In the genomic region with DNA sequence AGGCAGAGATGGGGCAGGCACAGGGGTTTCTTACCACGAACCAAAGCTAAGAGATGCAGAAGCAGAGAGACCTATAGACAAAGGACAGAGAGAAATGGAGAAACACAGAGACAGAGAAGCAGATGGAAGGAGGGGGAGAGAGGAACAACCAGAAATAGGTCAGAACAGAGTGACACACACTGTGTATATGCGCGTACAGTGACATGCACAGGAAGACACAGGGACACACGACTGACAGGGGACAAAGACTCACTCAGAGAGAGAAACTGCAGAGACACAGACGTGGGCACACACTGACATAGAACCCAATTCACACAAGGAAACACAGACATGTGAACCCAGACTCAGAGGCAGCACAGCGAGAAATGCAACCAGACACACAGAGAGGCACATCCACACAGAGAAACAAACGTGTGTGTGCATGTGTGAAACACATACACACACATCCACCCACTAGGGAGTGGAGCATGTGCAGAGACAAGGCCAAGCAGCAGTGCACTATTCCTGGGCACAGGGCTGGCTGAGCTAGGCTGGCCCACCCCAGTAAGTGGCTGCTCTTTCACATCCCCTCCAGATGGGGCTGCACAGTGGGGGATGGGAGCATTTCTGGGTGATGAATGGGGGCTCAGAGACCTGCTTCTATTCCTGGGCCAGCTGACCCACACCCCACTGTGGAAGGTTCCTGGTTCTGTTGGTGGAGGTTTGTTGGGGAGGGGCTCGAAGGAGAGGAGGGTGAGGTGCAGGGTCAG, we compare ENCODE assay signal across 13 cellular contexts.
DNase-seq lines count a peak whose midpoint lies in the region; ATAC-seq and TF ChIP-seq lines count a peak whose summit lies in the region.
"Had no signal": no experiment of that assay in that cellular context is flagged by ENCODE, and none has a peak within 500 bp of the region (broad histone marks: within the 10 kb centered on the region; RNA-seq: fewer than 3 reads in every experiment).

No MANE protein-coding gene starts in this region.

- ATAC-seq in GM23338 (no peak), GM18505 (IDR thresholded peaks at IDR 0.05; ENCODE audit: unreplicated experiment) (no peak), Right ventricle myocardium inferior (no peak)
- peak; percentile 25 for ATAC-seq in central memory CD8-positive, alpha-beta T cell (replicated peaks; ENCODE audit: extremely low read depth, poor library complexity, severe bottlenecking)
- no peak for ATAC-seq in natural killer cell treated with Interleukin-12 subunit alpha and Interleukin-12 subunit beta and Interleukin-15 and Interleukin-18, amount 100 ng/mL, for 72 hours

- H3K36me3 Mint-ChIP-seq in GM23338 (ENCODE audit: low read depth), result no peaks in the 10 kb centered on the region
- peaks cover 2% of the 10 kb centered on the region for H3K36me3 Mint-ChIP-seq in central memory CD8-positive, alpha-beta T cell (ENCODE audit: insufficient read depth)
- H3K36me3 Mint-ChIP-seq in natural killer cell treated with Interleukin-12 subunit alpha and Interleukin-12 subunit beta and Interleukin-15 and Interleukin-18, amount 100 ng/mL, for 72 hours, result no peaks in the 10 kb centered on the region

- no peak for TF ChIP-seq POLR2A in GM18505 (IDR thresholded peaks at IDR 0.05; ENCODE audit: borderline replicate concordance, extremely low read depth, insufficient read depth, insufficient read length)

- H4K20me1 ChIP-seq in BLaER1 (no peaks in the 10 kb centered on the region), GM23338 (replicated peaks; ENCODE audit: insufficient read depth) (no peaks in the 10 kb centered on the region)

- H3K27me3 ChIP-seq in BLaER1 (no peaks in the 10 kb centered on the region), GM23338 (ENCODE audit: insufficient read depth) (no peaks in the 10 kb centered on the region), SJCRH30 (no peaks in the 10 kb centered on the region)

- no peak for DNase-seq in GM23338 (ENCODE audit: low spot score)
- no peak for DNase-seq in central memory CD8-positive, alpha-beta T cell (ENCODE audit: low spot score in 2 of 2)
- DNase-seq in natural killer cell treated with Interleukin-12 subunit alpha and Interleukin-12 subunit beta and Interleukin-15 and Interleukin-18, amount 100 ng/mL, for 72 hours (ENCODE audit: low spot score), result no peak
- no peak for DNase-seq in SJCRH30
- no peak for DNase-seq in Right ventricle myocardium inferior (ENCODE audit: missing footprints)
- DNase-seq: AML-193, DMS153, MM.1S, NCI-H1105, NCI-H187, Right ventricle myocardium superior had no signal

- H3K4me1 ChIP-seq in BLaER1 (peaks cover 33% of the 10 kb centered on the region), GM23338 (ENCODE audit: insufficient read depth) (no peaks in the 10 kb centered on the region), SJCRH30 (no peaks in the 10 kb centered on the region)

- H3K4me2 ChIP-seq in BLaER1, result peak overlapping the region; percentile 85
- no peak overlapping the region for H3K4me2 ChIP-seq in GM23338

- H3K9me3 Mint-ChIP-seq in GM23338, result no peaks in the 10 kb centered on the region
- no peaks in the 10 kb centered on the region for H3K9me3 Mint-ChIP-seq in central memory CD8-positive, alpha-beta T cell
- H3K9me3 Mint-ChIP-seq in natural killer cell treated with Interleukin-12 subunit alpha and Interleukin-12 subunit beta and Interleukin-15 and Interleukin-18, amount 100 ng/mL, for 72 hours, result no peaks in the 10 kb centered on the region

- H3K9me3 ChIP-seq in BLaER1 (no peaks in the 10 kb centered on the region), SJCRH30 (replicated peaks) (no peaks in the 10 kb centered on the region)

- no peaks in the 10 kb centered on the region for H3K9me2 ChIP-seq in GM23338 (ENCODE audit: insufficient read depth)

- peak overlapping the region; percentile 46; the same call in 1 of the 2 replicates for H3K9ac ChIP-seq in BLaER1

- H3K36me3 ChIP-seq in BLaER1 (no peaks in the 10 kb centered on the region), GM23338 (ENCODE audit: insufficient read depth) (no peaks in the 10 kb centered on the region), SJCRH30 (no peaks in the 10 kb centered on the region)

- H3F3A ChIP-seq in GM23338 (replicated peaks; ENCODE audit: low read depth), result no peaks in the 10 kb centered on the region

- 0 out of 3 replicates have a peak, but pooled peaks cover 3% of the 10 kb centered on the region for H3K4me1 Mint-ChIP-seq in GM23338
- H3K4me1 Mint-ChIP-seq in central memory CD8-positive, alpha-beta T cell, result peaks cover 32% of the 10 kb centered on the region
- peaks cover 24 to 25% of the 10 kb centered on the region in 2 donors for H3K4me1 Mint-ChIP-seq in natural killer cell treated with Interleukin-12 subunit alpha and Interleukin-12 subunit beta and Interleukin-15 and Interleukin-18, amount 100 ng/mL, for 72 hours (ENCODE audit: low read depth in 2 of 2)

- H3K4me3 Mint-ChIP-seq in GM23338, result no peak overlapping the region
- peak overlapping the region; percentile 43 for H3K4me3 Mint-ChIP-seq in central memory CD8-positive, alpha-beta T cell
- peak overlapping the region; percentile 5 for H3K4me3 Mint-ChIP-seq in natural killer cell treated with Interleukin-12 subunit alpha and Interleukin-12 subunit beta and Interleukin-15 and Interleukin-18, amount 100 ng/mL, for 72 hours

- H2AFZ ChIP-seq in GM23338, result no peak overlapping the region

- no peak for TF ChIP-seq CTCF in GM23338 (conservative IDR thresholded peaks at IDR 0.05; ENCODE audit: low read depth in 2 of 2)

- no peaks in the 10 kb centered on the region for H3K79me2 ChIP-seq in GM23338 (replicated peaks; ENCODE audit: insufficient read depth)

- peak overlapping the region; percentile 2; the same call in 1 of the 2 replicates for H3K27ac Mint-ChIP-seq in GM23338
- H3K27ac Mint-ChIP-seq in central memory CD8-positive, alpha-beta T cell (ENCODE audit: low read depth), result peak overlapping the region; percentile 44
- H3K27ac Mint-ChIP-seq in natural killer cell treated with Interleukin-12 subunit alpha and Interleukin-12 subunit beta and Interleukin-15 and Interleukin-18, amount 100 ng/mL, for 72 hours, result no peak overlapping the region

- no peak overlapping the region for H3K4me3 ChIP-seq in BLaER1
- H3K4me3 ChIP-seq in GM23338, result no peak overlapping the region
- no peak overlapping the region for H3K4me3 ChIP-seq in SJCRH30

- H3K27me3 Mint-ChIP-seq in GM23338 (ENCODE audit: insufficient read depth, low read depth, poor library complexity), result no peaks in the 10 kb centered on the region
- no peaks in the 10 kb centered on the region for H3K27me3 Mint-ChIP-seq in central memory CD8-positive, alpha-beta T cell
- H3K27me3 Mint-ChIP-seq in natural killer cell treated with Interleukin-12 subunit alpha and Interleukin-12 subunit beta and Interleukin-15 and Interleukin-18, amount 100 ng/mL, for 72 hours, result peaks cover 18% of the 10 kb centered on the region in 2 donors

- H3K27ac ChIP-seq in BLaER1, result peak overlapping the region; percentile 48; the same call in 1 of the 2 replicates
- H3K27ac ChIP-seq in GM23338 (ENCODE audit: low read depth), result no peak overlapping the region
- H3K27ac ChIP-seq in SJCRH30, result no peak overlapping the region

- intact Hi-C loops in Right ventricle myocardium inferior (cut with DNase I), result no loop called here

TF ChIP-seq in GM23338, 12 proteins besides CTCF, POLR2A, EP300 and RAD21 (continues in another document):
- TF ChIP-seq, protein P1, sequence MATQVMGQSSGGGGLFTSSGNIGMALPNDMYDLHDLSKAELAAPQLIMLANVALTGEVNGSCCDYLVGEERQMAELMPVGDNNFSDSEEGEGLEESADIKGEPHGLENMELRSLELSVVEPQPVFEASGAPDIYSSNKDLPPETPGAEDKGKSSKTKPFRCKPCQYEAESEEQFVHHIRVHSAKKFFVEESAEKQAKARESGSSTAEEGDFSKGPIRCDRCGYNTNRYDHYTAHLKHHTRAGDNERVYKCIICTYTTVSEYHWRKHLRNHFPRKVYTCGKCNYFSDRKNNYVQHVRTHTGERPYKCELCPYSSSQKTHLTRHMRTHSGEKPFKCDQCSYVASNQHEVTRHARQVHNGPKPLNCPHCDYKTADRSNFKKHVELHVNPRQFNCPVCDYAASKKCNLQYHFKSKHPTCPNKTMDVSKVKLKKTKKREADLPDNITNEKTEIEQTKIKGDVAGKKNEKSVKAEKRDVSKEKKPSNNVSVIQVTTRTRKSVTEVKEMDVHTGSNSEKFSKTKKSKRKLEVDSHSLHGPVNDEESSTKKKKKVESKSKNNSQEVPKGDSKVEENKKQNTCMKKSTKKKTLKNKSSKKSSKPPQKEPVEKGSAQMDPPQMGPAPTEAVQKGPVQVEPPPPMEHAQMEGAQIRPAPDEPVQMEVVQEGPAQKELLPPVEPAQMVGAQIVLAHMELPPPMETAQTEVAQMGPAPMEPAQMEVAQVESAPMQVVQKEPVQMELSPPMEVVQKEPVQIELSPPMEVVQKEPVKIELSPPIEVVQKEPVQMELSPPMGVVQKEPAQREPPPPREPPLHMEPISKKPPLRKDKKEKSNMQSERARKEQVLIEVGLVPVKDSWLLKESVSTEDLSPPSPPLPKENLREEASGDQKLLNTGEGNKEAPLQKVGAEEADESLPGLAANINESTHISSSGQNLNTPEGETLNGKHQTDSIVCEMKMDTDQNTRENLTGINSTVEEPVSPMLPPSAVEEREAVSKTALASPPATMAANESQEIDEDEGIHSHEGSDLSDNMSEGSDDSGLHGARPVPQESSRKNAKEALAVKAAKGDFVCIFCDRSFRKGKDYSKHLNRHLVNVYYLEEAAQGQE (IDR thresholded peaks at IDR 0.05; ENCODE audit: unreplicated experiment), result no peak
- TF ChIP-seq CREB1 (CRISPR knock-in tag; IDR thresholded peaks at IDR 0.05; ENCODE audit: low read depth) (no peak), ETS1 (IDR thresholded peaks at IDR 0.05) (no peak), STAT1 (IDR thresholded peaks at IDR 0.05; ENCODE audit: unreplicated experiment) (no peak), POLR2AphosphoS5 (IDR thresholded peaks at IDR 0.05; ENCODE audit: low read depth) (no peak), ZNF331 (CRISPR knock-in tag; IDR thresholded peaks at IDR 0.05; ENCODE audit: low read depth) (no peak), JUNB (IDR thresholded peaks at IDR 0.05; ENCODE audit: unreplicated experiment) (no peak)

Comparison
In these comparisons a context has a peak if more than half of its experiments do, and no peak if none do; other contexts are left out.
1. H3K27ac Mint-ChIP-seq: peak in GM23338 (single experiment) and central memory CD8-positive, alpha-beta T cell (single experiment); none in natural killer cell treated with Interleukin-12 subunit alpha and Interleukin-12 subunit beta and Interleukin-15 and Interleukin-18, amount 100 ng/mL, for 72 hours (0 of 2).